27 cellular contexts compared by ENCODE assay signal in the genomic region with DNA sequence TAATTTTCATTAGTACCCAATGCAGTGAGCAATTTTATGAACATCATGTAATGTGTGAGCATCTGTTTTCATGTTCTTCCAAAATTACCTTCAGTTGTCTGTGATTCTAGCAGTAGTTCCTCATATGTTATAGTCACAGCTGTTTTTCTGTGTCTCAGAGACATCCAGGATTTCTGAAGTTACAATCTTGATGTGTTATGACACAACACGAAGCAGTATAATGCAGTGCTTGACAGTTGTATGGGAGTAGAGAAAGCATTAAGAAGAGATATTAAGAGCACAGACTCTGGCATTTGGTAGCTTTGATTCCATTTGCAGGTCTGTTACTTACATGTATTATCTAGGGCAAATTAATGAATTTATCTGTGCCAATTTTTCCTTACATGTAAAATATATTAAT.
"Had no signal": no experiment of that assay in that cellular context is flagged by ENCODE, and none has a peak within 500 bp of the region (broad histone marks: within the 10 kb centered on the region; RNA-seq: fewer than 3 reads in every experiment).

No MANE protein-coding gene starts in this region.

- FAIRE-seq: urothelium cell line had no signal

- H3K27me3 ChIP-seq: stomach, suprapubic skin, testis, thyroid gland, tibial artery, tibial nerve, transverse colon, upper lobe of left lung, upper lobe of right lung, uterus, vagina had no signal

- DNase-seq: stimulated activated CD4-positive, alpha-beta T cell treated with anti-CD3 and anti-CD28 coated beads, Interleukin-2, amount 100 ng/mL, for 48 hours; stimulated activated CD4-positive, alpha-beta T cell treated with anti-CD3 and anti-CD28 coated beads, Interleukin-4, amount 100 ng/mL, for 1 hour; stimulated activated CD4-positive, alpha-beta T cell treated with anti-CD3 and anti-CD28 coated beads, Interleukin-4, amount 100 ng/mL, for 24 hours; stimulated activated CD4-positive, alpha-beta T cell treated with anti-CD3 and anti-CD28 coated beads, Interleukin-4, amount 100 ng/mL, for 4 hours; stimulated activated CD8-positive, alpha-beta memory T cell treated with anti-CD3 and anti-CD28 coated beads, Interleukin-4, amount 100 ng/mL, for 48 hours; stimulated activated naive B cell treated with anti-CD40 and anti-IgM and Interleukin-4, amounts not matched to agents 10 μg/mL and 1 μg/mL and 100 μg/mL, for 72 hours; stimulated activated naive CD4-positive, alpha-beta T cell; stimulated activated naive CD4-positive, alpha-beta T cell treated with Interleukin-2 at 50 U/mL for 16 hours; stimulated activated naive CD8-positive, alpha-beta T cell treated with anti-CD3 and anti-CD28 coated beads, Interleukin-15, amount 100 ng/mL, for 72 hours; stimulated activated naive CD8-positive, alpha-beta T cell treated with anti-CD3 and anti-CD28 coated beads, Interleukin-15, Interleukin-2, amounts not matched to agents 100 U/mL and 50 U/mL, for 24 hours; stomach; substantia nigra; testis; thyroid gland; tibial artery; transverse colon; trophoblast cell; upper lobe of left lung; upper lobe of right lung; uterus had no signal

- H3K9me3 ChIP-seq: stomach, suprapubic skin, testis, thoracic aorta, thyroid gland, tibial artery, transverse colon, upper lobe of left lung, upper lobe of right lung, uterus, vagina had no signal

- H3K36me3 ChIP-seq: stomach, suprapubic skin, thoracic aorta, thyroid gland, tibial artery, tibial nerve, transverse colon, upper lobe of left lung, upper lobe of right lung, uterus, vagina had no signal

- ATAC-seq: stimulated activated effector memory CD8-positive, alpha-beta T cell treated with anti-CD3 and anti-CD28 coated beads, Interleukin-12 subunit alpha, Interleukin-12 subunit beta, amount 100 ng/mL, for 72 hours; stimulated activated memory B cell treated with anti-CD40 and anti-IgM and Interleukin-4, amounts not matched to agents 10 μg/mL and 1 μg/mL and 100 μg/mL, for 72 hours; stimulated activated naive B cell treated with anti-CD40 and anti-IgM and Interleukin-4, amounts not matched to agents 10 μg/mL and 1 μg/mL and 100 μg/mL, for 72 hours; stimulated activated naive CD8-positive, alpha-beta T cell treated with anti-CD3 and anti-CD28 coated beads, Interleukin-15, amount 100 ng/mL, for 72 hours; stimulated activated naive CD8-positive, alpha-beta T cell treated with anti-CD3 and anti-CD28 coated beads, Interleukin-15, Interleukin-2, amounts not matched to agents 100 U/mL and 50 U/mL, for 24 hours; upper lobe of right lung had no signal

- H3K27ac ChIP-seq: stomach, suprapubic skin, testis, thoracic aorta, thyroid gland, tibial artery, tibial nerve, transverse colon, upper lobe of left lung, upper lobe of right lung, uterus, vagina had no signal

- H3K4me3 ChIP-seq: stomach, suprapubic skin, testis, thoracic aorta, thyroid gland, tibial artery, tibial nerve, transverse colon, upper lobe of left lung, upper lobe of right lung, uterus, vagina had no signal
